Comparison of ENCODE assay signal across 8 cellular contexts in genomic region chr1:207828485-207829158, GRCh38.
DNase-seq lines count a peak whose midpoint lies in the region; ATAC-seq and TF ChIP-seq lines count a peak whose summit lies in the region.

No MANE protein-coding gene starts in this region.

- H4K20me1 ChIP-seq in OCI-LY7 (ENCODE audit: insufficient read depth, low read length): 0 out of 2 replicates have a peak, but pooled peaks cover 4% of the 10 kb centered on the region

- intact Hi-C loops in OCI-LY7 (cut with micrococcal nuclease; ENCODE audit: unreplicated experiment) (loop anchor here (1.0 kb wide), 2 partner anchors 41 to 135 kb away; no protein-coding TSS in a partner anchor), natural killer cell (cut with micrococcal nuclease) (loop anchor here (1.0 to 10.0 kb wide), 3 partner anchors 41 to 504 kb away; partner anchors contain the start of gene CD55)

- TF ChIP-seq CTCF in AG09319 (IDR thresholded peaks at IDR 0.05; ENCODE audit: low read depth, low read length) (peak; percentile 93), OCI-LY7 (conservative IDR thresholded peaks at IDR 0.05; ENCODE audit: low read length) (peak; percentile 77), fibroblast of mammary gland (conservative IDR thresholded peaks at IDR 0.05; ENCODE audit: control insufficient read depth, insufficient read depth, low read depth, low read length) (peak; percentile 98), natural killer cell (IDR thresholded peaks at IDR 0.05) (peak; percentile 67), thoracic aorta (IDR thresholded peaks at IDR 0.05) (peak; percentile 82)

- peaks cover 72% of the 10 kb centered on the region for H3K4me1 Mint-ChIP-seq in activated T-helper 17 cell treated with anti-CD3 and anti-CD28 coated beads, Interleukin-2, amount 50 U/mL, for 72 hours
- H3K4me1 Mint-ChIP-seq in natural killer cell: peaks cover 81 to 85% of the 10 kb centered on the region in 2 donors

- H3K27ac Mint-ChIP-seq in activated T-helper 17 cell treated with anti-CD3 and anti-CD28 coated beads, Interleukin-2, amount 50 U/mL, for 72 hours: peak overlapping the region; percentile 96
- peak overlapping the region; percentile 99 for H3K27ac Mint-ChIP-seq in natural killer cell

- H3K79me2 ChIP-seq in OCI-LY7 (ENCODE audit: insufficient read depth, low read depth, low read length): no peaks in the 10 kb centered on the region

- CTCF ChIA-PET in OCI-LY7 (lab: Charles Lee; ENCODE audit: unreplicated experiment): interaction anchor here (1.2 to 1.4 kb wide), 2 partner anchors 39 to 45 kb away, joined by 3 read pairs; no protein-coding TSS in a partner anchor

- H3K4me3 ChIP-seq in OCI-LY7 (ENCODE audit: low read depth, low read length, poor library complexity, severe bottlenecking) (no peak overlapping the region), fibroblast of mammary gland (ENCODE audit: control insufficient read depth, low read depth, low read length) (no peak overlapping the region), thoracic aorta (no peak overlapping the region)

- peaks cover 46% of the 10 kb centered on the region for H3K4me1 ChIP-seq in OCI-LY7 (ENCODE audit: insufficient read depth, low read length, poor library complexity, severe bottlenecking)
- H3K4me1 ChIP-seq in thoracic aorta (ENCODE audit: control insufficient read depth in 1 of 2, low read depth in 2 of 2): peaks cover 52 to 82% of the 10 kb centered on the region in 2 donors

- H3K9me3 ChIP-seq in OCI-LY7 (ENCODE audit: low read length) (no peaks in the 10 kb centered on the region), thoracic aorta (no peaks in the 10 kb centered on the region)

- H3K9me2 ChIP-seq in OCI-LY7 (ENCODE audit: insufficient read depth, low read length): no peaks in the 10 kb centered on the region

- no peak overlapping the region for H3K27ac ChIP-seq in OCI-LY7 (ENCODE audit: low read depth, low read length, poor library complexity, severe bottlenecking)
- H3K27ac ChIP-seq in thoracic aorta: peak overlapping the region; percentile 41 to 80

- H3K9me3 Mint-ChIP-seq in activated T-helper 17 cell treated with anti-CD3 and anti-CD28 coated beads, Interleukin-2, amount 50 U/mL, for 72 hours: no peaks in the 10 kb centered on the region
- H3K9me3 Mint-ChIP-seq in natural killer cell: peaks cover 2 to 3% of the 10 kb centered on the region in 2 donors

- no TSS peak for BruUV-seq in OCI-LY7 (replicated peaks; lab: Mats Ljungman, UMichigan)

- H3K27me3 Mint-ChIP-seq in activated T-helper 17 cell treated with anti-CD3 and anti-CD28 coated beads, Interleukin-2, amount 50 U/mL, for 72 hours: no peaks in the 10 kb centered on the region
- peaks cover 0 to 3% of the 10 kb centered on the region in 2 donors for H3K27me3 Mint-ChIP-seq in natural killer cell (ENCODE audit: low read depth in 2 of 2)

- ATAC-seq in GM18867 (IDR thresholded peaks at IDR 0.05; ENCODE audit: unreplicated experiment) (peak; percentile 25), HG03571 (IDR thresholded peaks at IDR 0.05; ENCODE audit: unreplicated experiment) (peak; percentile 18), natural killer cell (peak; percentile 14 to 36 (median 18)), thoracic aorta (ENCODE audit: insufficient number of reproducible peaks, low FRiP score, low read depth) (no peak)
- ATAC-seq in activated T-helper 17 cell treated with anti-CD3 and anti-CD28 coated beads, Interleukin-2, amount 50 U/mL, for 72 hours (replicated peaks): no peak

- no peak overlapping the region for H2AFZ ChIP-seq in OCI-LY7 (ENCODE audit: low read length)

- DNase-seq in AG09319 (ENCODE audit: extremely low read depth, low read depth) (peak; percentile 72), OCI-LY7 (ENCODE audit: low spot score) (peak; percentile 68), fibroblast of mammary gland (ENCODE audit: low read depth) (peak; percentile 91), natural killer cell (peak; percentile 47), thoracic aorta (ENCODE audit: low spot score) (no peak)

- H3K4me3 Mint-ChIP-seq in activated T-helper 17 cell treated with anti-CD3 and anti-CD28 coated beads, Interleukin-2, amount 50 U/mL, for 72 hours: peak overlapping the region; percentile 44
- H3K4me3 Mint-ChIP-seq in natural killer cell: no peak overlapping the region

- peak overlapping the region; percentile 5; the same call in 1 of the 2 replicates for H3K4me2 ChIP-seq in OCI-LY7 (ENCODE audit: low read length)

- no peaks in the 10 kb centered on the region for H3K36me3 ChIP-seq in OCI-LY7 (ENCODE audit: insufficient read depth, low read length)
- H3K36me3 ChIP-seq in thoracic aorta: no peaks in the 10 kb centered on the region

- H3K27me3 ChIP-seq in thoracic aorta (replicated peaks; ENCODE audit: insufficient read depth): no peaks in the 10 kb centered on the region

- POLR2A ChIA-PET in OCI-LY7 (lab: Charles Lee): interaction anchor here (0.6 to 0.9 kb wide), 2 partner anchors 40 to 42 kb away, joined by 3 read pairs; no protein-coding TSS in a partner anchor

- peaks cover 46% of the 10 kb centered on the region for H3K36me3 Mint-ChIP-seq in activated T-helper 17 cell treated with anti-CD3 and anti-CD28 coated beads, Interleukin-2, amount 50 U/mL, for 72 hours (ENCODE audit: low read depth)
- peaks cover 6% of the 10 kb centered on the region for H3K36me3 Mint-ChIP-seq in natural killer cell

Comparison
In these comparisons a context has a peak if more than half of its experiments do, and no peak if none do; other contexts are left out.
1. ATAC-seq: peak in GM18867 (single experiment), HG03571 (single experiment) and natural killer cell (3 of 3); none in activated T-helper 17 cell treated with anti-CD3 and anti-CD28 coated beads, Interleukin-2, amount 50 U/mL, for 72 hours (single experiment) and thoracic aorta (single experiment).
2. Peak in every context shown above with its lines, with median percentiles within 50 percentile points of each other: CTCF ChIP-seq.